9 cellular contexts compared by ENCODE assay signal in the genomic region with DNA sequence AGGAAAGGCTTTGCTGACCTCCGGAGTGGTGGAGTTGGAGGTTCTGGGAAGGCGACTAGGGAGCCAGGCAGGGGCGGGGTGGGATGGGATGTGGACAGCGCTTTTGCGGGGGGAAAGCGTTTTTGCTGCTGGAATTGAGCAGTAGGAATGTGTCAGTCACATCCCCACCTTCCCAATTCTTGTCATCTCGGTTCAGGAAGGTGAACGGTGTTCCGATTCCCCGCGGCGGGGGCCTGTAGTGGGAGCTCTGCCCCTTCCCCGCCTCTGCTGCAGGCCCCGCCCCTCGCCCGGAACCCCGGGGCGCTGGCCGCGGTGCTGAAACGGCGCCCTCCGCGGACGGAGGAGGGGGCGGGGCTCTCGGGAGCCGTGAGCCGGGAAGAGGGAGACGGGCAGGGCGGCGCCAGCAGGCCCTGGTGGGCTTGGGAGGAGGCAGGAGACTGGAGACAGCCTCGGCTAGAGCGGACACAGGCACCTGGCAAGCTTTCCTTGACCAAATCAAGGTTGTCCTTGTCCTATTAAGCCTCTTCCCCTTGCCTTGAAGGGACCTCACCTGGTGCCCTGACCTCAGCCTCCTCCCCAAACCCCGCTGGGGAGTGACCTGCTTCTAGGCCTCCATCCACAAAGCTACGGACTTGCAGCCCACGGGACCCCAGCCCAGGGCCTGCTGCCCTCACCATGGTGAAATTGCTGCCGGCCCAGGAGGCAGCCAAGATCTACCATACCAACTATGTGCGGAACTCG. TPM values are rescaled to one million over a fixed set of nuclear protein-coding genes. Genes with fewer than 3 reads are reported as not detected.
DNase-seq lines count a peak whose midpoint lies in the region; ATAC-seq and TF ChIP-seq lines count a peak whose summit lies in the region.
"Had no signal": no experiment of that assay in that cellular context is flagged by ENCODE, and none has a peak within 500 bp of the region (broad histone marks: within the 10 kb centered on the region; RNA-seq: fewer than 3 reads in every experiment).

Gene LHFPL5, plus strand, starts transcription at position 357 of the 741 bp plus-strand sequence. Its CDS starts 319 bp downstream, at position 676.

- H3K4me3 ChIP-seq in rectal smooth muscle tissue (ENCODE audit: low read length) (peak within 1 kb of the TSS; percentile 15), lower leg skin (ENCODE audit: low read depth, poor library complexity, severe bottlenecking) (no peak within 1 kb of the TSS)

- no peak within 1 kb of the TSS for H3K9ac ChIP-seq in rectal smooth muscle tissue (ENCODE audit: low read length)

- no peak for TF ChIP-seq POLR2A in lower leg skin (IDR thresholded peaks at IDR 0.05)

- peak; percentile 50 for DNase-seq in Right ventricle myocardium superior
- no peak for DNase-seq in cardiac septum (ENCODE audit: low spot score)
- DNase-seq in NCI-H69 (lab: John Stamatoyannopoulos, UW), result peak; percentile 84
- peak; percentile 58 to 71 for DNase-seq in activated T-cell treated with anti-CD3 and anti-CD28 coated beads, Interleukin-2, amount 50 U/mL, for 48 hours
- peak; percentile 44 for DNase-seq in glomerular visceral epithelial cell (ENCODE audit: extremely low spot score)
- DNase-seq in lower leg skin (ENCODE audit: low spot score in 2 of 2), result no peak
- DNase-seq in MV-4-11 (lab: John Stamatoyannopoulos, UW), result no peak

- H3K4me1 ChIP-seq in rectal smooth muscle tissue (ENCODE audit: control insufficient read depth, insufficient read depth, low read length), result no peaks in the 10 kb centered on the region

- intact Hi-C loops in Right ventricle myocardium superior (cut with DNase I), result no loop called here
- intact Hi-C loops in cardiac septum (cut with DNase I), result no loop called here
- intact Hi-C loops in lower leg skin (cut with DNase I; ENCODE audit: low total_unique reads), result no loop called here

- no peak within 1 kb of the TSS for H3K27ac ChIP-seq in rectal smooth muscle tissue (ENCODE audit: low read depth, low read length)

- peaks cover 13% of the 10 kb centered on the region for H3K27me3 ChIP-seq in rectal smooth muscle tissue (ENCODE audit: control insufficient read depth, insufficient read depth, low read length)

- ATAC-seq in Right ventricle myocardium superior (ENCODE audit: poor library complexity), result peak; percentile 87

- no peaks in the 10 kb centered on the region for H3K36me3 ChIP-seq in rectal smooth muscle tissue (ENCODE audit: control insufficient read depth, insufficient read depth, low read length)

- 2 to 19% methylated on average over 26 to 34 of the region's 40 CpGs for WGBS in lower leg skin, 2 donors

- no peak for TF ChIP-seq CTCF in lower leg skin (IDR thresholded peaks at IDR 0.05)

RNA-seq across cellular contexts. Expression of gene LHFPL5, which starts in this region (rescaled TPM):
- total RNA-seq in Right ventricle myocardium superior (not detected), cardiac septum (not detected), lower leg skin (not detected)
- total RNA-seq: urinary bladder had no signal

Comparison
In these comparisons a context has a peak if more than half of its experiments do, and no peak if none do; other contexts are left out.
1. Peak in DNase-seq and ATAC-seq in Right ventricle myocardium superior; RNA of the gene not detected or under 1 TPM.
2. DNase-seq: peak in NCI-H69 (single experiment), activated T-cell treated with anti-CD3 and anti-CD28 coated beads, Interleukin-2, amount 50 U/mL, for 48 hours (2 of 2) and glomerular visceral epithelial cell (single experiment); none in cardiac septum (single experiment), lower leg skin (0 of 2) and MV-4-11 (single experiment).